In genomic region chr22:22754961-22755777, GRCh38 we compare ENCODE assay signal across 19 cellular contexts.
DNase-seq lines count a peak whose midpoint lies in the region; ATAC-seq and TF ChIP-seq lines count a peak whose summit lies in the region.
"Had no signal": no experiment of that assay in that cellular context is flagged by ENCODE, and none has a peak within 500 bp of the region (broad histone marks: within the 10 kb centered on the region; RNA-seq: fewer than 3 reads in every experiment).

No MANE protein-coding gene starts in this region.

- DNase-seq in activated T-cell treated with anti-CD3 and anti-CD28 coated beads, Interleukin-2, amount 50 U/mL, for 72 hours, result no peak
- DNase-seq in activated T-cell treated with anti-CD3 and anti-CD28 coated beads, Interleukin-2, amount 50 U/mL, for 24 hours, result no peak
- no peak for DNase-seq in MM.1S
- no peak for DNase-seq in immature natural killer cell
- no peak for DNase-seq in upper lobe of right lung
- DNase-seq in NAMALWA (ENCODE audit: low spot score), result no peak
- no peak for DNase-seq in OCI-M1 (lab: John Stamatoyannopoulos, UW)
- no peak for DNase-seq in AML-193 (lab: John Stamatoyannopoulos, UW)
- DNase-seq: Calu3, DMS53, H7, NCI-H1436, NCI-H2029, NCI-H2171, NCI-H446, NCI-H69, SHP77 had no signal

- H3K9me3 ChIP-seq in MM.1S (replicated peaks; ENCODE audit: insufficient read depth, low read length) (no peaks in the 10 kb centered on the region), upper lobe of right lung (no peaks in the 10 kb centered on the region)
- H3K9me3 ChIP-seq: A549 had no signal

- H3K9me3 Mint-ChIP-seq in activated T-cell treated with anti-CD3 and anti-CD28 coated beads, Interleukin-2, amount 50 U/mL, for 72 hours, result no peaks in the 10 kb centered on the region
- H3K9me3 Mint-ChIP-seq in activated T-cell treated with anti-CD3 and anti-CD28 coated beads, Interleukin-2, amount 50 U/mL, for 24 hours, result no peaks in the 10 kb centered on the region
- no peaks in the 10 kb centered on the region for H3K9me3 Mint-ChIP-seq in immature natural killer cell

- H3K36me3 ChIP-seq in MM.1S (replicated peaks; ENCODE audit: insufficient read depth, low read length), result no peaks in the 10 kb centered on the region
- H3K36me3 ChIP-seq in upper lobe of right lung, result no peaks in the 10 kb centered on the region

- peaks cover 17% of the 10 kb centered on the region for H3F3A ChIP-seq in MM.1S (ENCODE audit: insufficient read depth, low read length)

- peak overlapping the region; percentile 29 for H3K27ac Mint-ChIP-seq in activated T-cell treated with anti-CD3 and anti-CD28 coated beads, Interleukin-2, amount 50 U/mL, for 72 hours
- H3K27ac Mint-ChIP-seq in activated T-cell treated with anti-CD3 and anti-CD28 coated beads, Interleukin-2, amount 50 U/mL, for 24 hours, result no peak overlapping the region
- peak overlapping the region; percentile 93 to 100 (median 99) for H3K27ac Mint-ChIP-seq in immature natural killer cell

- intact Hi-C loops in upper lobe of right lung (cut with DNase I), result no loop called here

- H3K4me1 ChIP-seq in MM.1S (ENCODE audit: low read length) (peaks cover 46% of the 10 kb centered on the region), upper lobe of right lung (no peaks in the 10 kb centered on the region)

- no peak overlapping the region for H2AFZ ChIP-seq in MM.1S (ENCODE audit: low read length)

- no peak overlapping the region for H3K4me3 Mint-ChIP-seq in activated T-cell treated with anti-CD3 and anti-CD28 coated beads, Interleukin-2, amount 50 U/mL, for 72 hours
- H3K4me3 Mint-ChIP-seq in activated T-cell treated with anti-CD3 and anti-CD28 coated beads, Interleukin-2, amount 50 U/mL, for 24 hours, result no peak overlapping the region
- peak overlapping the region; percentile 85 to 100 (median 98) for H3K4me3 Mint-ChIP-seq in immature natural killer cell

- H3K4me1 Mint-ChIP-seq in activated T-cell treated with anti-CD3 and anti-CD28 coated beads, Interleukin-2, amount 50 U/mL, for 72 hours (ENCODE audit: low read depth), result peaks cover 24% of the 10 kb centered on the region
- H3K4me1 Mint-ChIP-seq in activated T-cell treated with anti-CD3 and anti-CD28 coated beads, Interleukin-2, amount 50 U/mL, for 24 hours (ENCODE audit: low read depth), result peaks cover 30% of the 10 kb centered on the region
- peaks cover 76 to 93% of the 10 kb centered on the region in 2 donors for H3K4me1 Mint-ChIP-seq in immature natural killer cell

- no peak for ATAC-seq in activated T-cell treated with anti-CD3 and anti-CD28 coated beads, Interleukin-2, amount 50 U/mL, for 72 hours (replicated peaks in 1 of 2)
- peak; percentile 16 for ATAC-seq in upper lobe of right lung
- ATAC-seq: A549 had no signal

- TF ChIP-seq CTCF in MM.1S (IDR thresholded peaks at IDR 0.05; ENCODE audit: low read length) (no peak), upper lobe of right lung (IDR thresholded peaks at IDR 0.05) (no peak)

- no peak overlapping the region for H3K4me2 ChIP-seq in MM.1S (ENCODE audit: low read depth, low read length)
- H3K4me2 ChIP-seq: A549 had no signal

- no peaks in the 10 kb centered on the region for H3K36me3 Mint-ChIP-seq in activated T-cell treated with anti-CD3 and anti-CD28 coated beads, Interleukin-2, amount 50 U/mL, for 72 hours (ENCODE audit: insufficient read depth in 2 of 2)
- no peaks in the 10 kb centered on the region for H3K36me3 Mint-ChIP-seq in activated T-cell treated with anti-CD3 and anti-CD28 coated beads, Interleukin-2, amount 50 U/mL, for 24 hours (ENCODE audit: low read depth)
- H3K36me3 Mint-ChIP-seq in immature natural killer cell, result peaks cover 5 to 13% (median 8%) of the 10 kb centered on the region in 3 donors

- no peaks in the 10 kb centered on the region for H4K20me1 ChIP-seq in MM.1S (ENCODE audit: insufficient read depth, low read length)

- H3K27ac ChIP-seq in MM.1S (ENCODE audit: low read length) (peak overlapping the region; percentile 94; the same call in 1 of the 2 replicates), upper lobe of right lung (no peak overlapping the region)
- H3K27ac ChIP-seq: A549, C4-2B had no signal

- H3K27me3 ChIP-seq in MM.1S (replicated peaks; ENCODE audit: insufficient read depth, low read length), result no peaks in the 10 kb centered on the region
- H3K27me3 ChIP-seq in upper lobe of right lung, result no peaks in the 10 kb centered on the region

- no peaks in the 10 kb centered on the region for H3K9me2 ChIP-seq in MM.1S (replicated peaks; ENCODE audit: insufficient read depth, low read length)

- no peak overlapping the region for H3K4me3 ChIP-seq in MM.1S (ENCODE audit: low read length)
- no peak overlapping the region for H3K4me3 ChIP-seq in upper lobe of right lung
- H3K4me3 ChIP-seq: A549 had no signal

- no peaks in the 10 kb centered on the region for H3K27me3 Mint-ChIP-seq in activated T-cell treated with anti-CD3 and anti-CD28 coated beads, Interleukin-2, amount 50 U/mL, for 72 hours (ENCODE audit: low read depth)
- H3K27me3 Mint-ChIP-seq in activated T-cell treated with anti-CD3 and anti-CD28 coated beads, Interleukin-2, amount 50 U/mL, for 24 hours, result no peaks in the 10 kb centered on the region
- peaks cover 0 to 10% (median 8%) of the 10 kb centered on the region in 3 donors for H3K27me3 Mint-ChIP-seq in immature natural killer cell (ENCODE audit: low read depth in 3 of 3)

- no peaks in the 10 kb centered on the region for H3K79me2 ChIP-seq in MM.1S (ENCODE audit: low read length)

- no peak overlapping the region for H3K9ac ChIP-seq in MM.1S (ENCODE audit: low read length)

Comparison
In these comparisons a context has a peak if more than half of its experiments do, and no peak if none do; other contexts are left out.
1. H3K4me3 Mint-ChIP-seq: peak in immature natural killer cell (5 of 5); none in activated T-cell treated with anti-CD3 and anti-CD28 coated beads, Interleukin-2, amount 50 U/mL, for 72 hours (0 of 2) and activated T-cell treated with anti-CD3 and anti-CD28 coated beads, Interleukin-2, amount 50 U/mL, for 24 hours (single experiment).